Comparison of ENCODE assay signal across 1 cellular context in the genomic region with DNA sequence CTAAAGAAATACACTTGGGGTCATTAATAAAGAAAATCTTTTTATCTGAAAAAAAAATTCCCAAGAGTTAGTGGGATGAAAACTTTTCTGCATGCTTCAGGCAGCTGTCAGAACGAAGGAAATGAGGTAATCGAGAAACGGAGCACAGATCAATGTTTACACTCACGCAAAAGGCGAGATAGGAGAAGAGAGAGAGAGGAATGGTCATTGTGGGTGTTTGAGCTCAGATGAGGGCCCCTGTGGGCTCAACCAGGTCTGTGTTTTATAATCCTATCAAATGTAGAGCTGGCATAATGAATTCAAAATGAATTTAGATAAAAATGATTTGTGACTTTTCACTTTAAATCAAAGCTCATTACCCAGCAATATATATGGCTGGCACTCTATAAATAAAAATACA.
TF ChIP-seq lines count a peak whose summit lies in the region.

No MANE protein-coding gene starts in this region.

TF ChIP-seq in endothelial cell of umbilical vein, 7 proteins besides CTCF, POLR2A, EP300 and RAD21 (continued from another document):
- no peak for TF ChIP-seq EZH2 (IDR thresholded peaks at IDR 0.05; ENCODE audit: borderline replicate concordance, low read depth, low read length, severe bottlenecking)
